ENCODE assay signal across 1 cellular context in genomic region chr16:18805257-18805773, GRCh38.
TF ChIP-seq lines count a peak whose summit lies in the region.

No MANE protein-coding gene starts in this region.

TF ChIP-seq in K562, 482 proteins besides CTCF, POLR2A, EP300 and RAD21:
- TF ChIP-seq, protein P1, sequence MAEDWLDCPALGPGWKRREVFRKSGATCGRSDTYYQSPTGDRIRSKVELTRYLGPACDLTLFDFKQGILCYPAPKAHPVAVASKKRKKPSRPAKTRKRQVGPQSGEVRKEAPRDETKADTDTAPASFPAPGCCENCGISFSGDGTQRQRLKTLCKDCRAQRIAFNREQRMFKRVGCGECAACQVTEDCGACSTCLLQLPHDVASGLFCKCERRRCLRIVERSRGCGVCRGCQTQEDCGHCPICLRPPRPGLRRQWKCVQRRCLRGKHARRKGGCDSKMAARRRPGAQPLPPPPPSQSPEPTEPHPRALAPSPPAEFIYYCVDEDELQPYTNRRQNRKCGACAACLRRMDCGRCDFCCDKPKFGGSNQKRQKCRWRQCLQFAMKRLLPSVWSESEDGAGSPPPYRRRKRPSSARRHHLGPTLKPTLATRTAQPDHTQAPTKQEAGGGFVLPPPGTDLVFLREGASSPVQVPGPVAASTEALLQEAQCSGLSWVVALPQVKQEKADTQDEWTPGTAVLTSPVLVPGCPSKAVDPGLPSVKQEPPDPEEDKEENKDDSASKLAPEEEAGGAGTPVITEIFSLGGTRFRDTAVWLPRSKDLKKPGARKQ (CRISPR knock-in tag; IDR thresholded peaks at IDR 0.05) = no peak
- no peak for TF ChIP-seq FUS (optimal IDR thresholded peaks at IDR 0.05; ENCODE audit: low read depth, low read length)
- no peak for TF ChIP-seq SIN3B (IDR thresholded peaks at IDR 0.05; ENCODE audit: low read depth)
- TF ChIP-seq FOXA3 (CRISPR knock-in tag; conservative IDR thresholded peaks at IDR 0.05 in 1 of 2, IDR thresholded peaks at IDR 0.05 in 1 of 2) = peak in 1 of 2 experiments; percentile 35; a peak in 1 of 4 replicates
- TF ChIP-seq RB1 (IDR thresholded peaks at IDR 0.05; ENCODE audit: low read depth) = no peak
- TF ChIP-seq CBX3 (IDR thresholded peaks at IDR 0.05; ENCODE audit: borderline replicate concordance in 1 of 2, low read length in 2 of 2) = no peak
- no peak for TF ChIP-seq SRSF9 (IDR thresholded peaks at IDR 0.05; ENCODE audit: borderline replicate concordance, low read depth, low read length)
- TF ChIP-seq SPI1 (IDR thresholded peaks at IDR 0.05; ENCODE audit: borderline replicate concordance, low read depth, low read length) = peak; percentile 75; the same call in 1 of the 2 replicates
